ENCODE assay signal across 29 cellular contexts in genomic region chr17:44604149-44605115, GRCh38. TPM values are rescaled to one million over a fixed set of nuclear protein-coding genes. Genes with fewer than 3 reads are reported as not detected.
A peak's percentile ranks its signal among the peaks of the same experiment; 100 is the strongest.
DNase-seq lines count a peak whose midpoint lies in the region; ATAC-seq, FAIRE-seq and TF ChIP-seq lines count a peak whose summit lies in the region.
"Had no signal": no experiment of that assay in that cellular context is flagged by ENCODE, and none has a peak within 500 bp of the region (broad histone marks: within the 10 kb centered on the region; RNA-seq: fewer than 3 reads in every experiment).

No MANE protein-coding gene starts in this region.

- POLR2A ChIA-PET in A549 (lab: Yijun Ruan, JAX): no interaction called here
- POLR2A ChIA-PET in CD8-positive, alpha-beta T cell (lab: Charles Lee): interaction anchor here (0.6 kb wide), 1 partner anchor 413 kb away, joined by 3 read pairs; no protein-coding TSS in a partner anchor
- POLR2A ChIA-PET in activated CD8-positive, alpha-beta T cell treated with anti-CD3 and anti-CD28 coated beads for 36 hours (lab: Charles Lee): no interaction called here

- no peaks in the 10 kb centered on the region for H3K27me3 Mint-ChIP-seq in osteocyte (ENCODE audit: unreplicated experiment)
- peaks cover 10% of the 10 kb centered on the region for H3K27me3 Mint-ChIP-seq in activated CD4-positive, alpha-beta T cell treated with anti-CD3 and anti-CD28 coated beads, Interleukin-2, amount 10 ng/mL, durations not matched to agents 24 days and 14 days
- peaks cover 11% of the 10 kb centered on the region for H3K27me3 Mint-ChIP-seq in CD8-positive, alpha-beta T cell (ENCODE audit: low read depth)
- peaks cover 6% of the 10 kb centered on the region for H3K27me3 Mint-ChIP-seq in activated CD8-positive, alpha-beta T cell treated with anti-CD3 and anti-CD28 coated beads for 36 hours

- no peak for TF ChIP-seq EP300 in A549 (IDR thresholded peaks at IDR 0.05)

- H3K9me3 Mint-ChIP-seq in osteocyte (ENCODE audit: unreplicated experiment): no peaks in the 10 kb centered on the region
- H3K9me3 Mint-ChIP-seq in activated CD4-positive, alpha-beta T cell treated with anti-CD3 and anti-CD28 coated beads, Interleukin-2, amount 10 ng/mL, durations not matched to agents 24 days and 14 days: no peaks in the 10 kb centered on the region
- H3K9me3 Mint-ChIP-seq in CD8-positive, alpha-beta T cell: no peaks in the 10 kb centered on the region
- no peaks in the 10 kb centered on the region for H3K9me3 Mint-ChIP-seq in activated CD8-positive, alpha-beta T cell treated with anti-CD3 and anti-CD28 coated beads for 36 hours
- H3K9me3 Mint-ChIP-seq: activated naive CD4-positive, alpha-beta T cell treated with anti-CD3 and anti-CD28 coated beads, Interleukin-2, amount 50 U/mL, for 24 hours; CD4-positive, alpha-beta memory T cell; T-helper 2 cell treated with Interferon-gamma antibody and Interleukin-4, amounts not matched to agents 5 μg/mL and 100 μg/mL, for 36 hours had no signal

- H3K4me3 ChIP-seq in A549 (no peak overlapping the region), left lung (no peak overlapping the region)
- no peak overlapping the region for H3K4me3 ChIP-seq in CD8-positive, alpha-beta T cell (ENCODE audit: low read depth, low read length)
- H3K4me3 ChIP-seq: GM12878, hepatocyte had no signal

- H3K36me3 ChIP-seq in left lung: no peaks in the 10 kb centered on the region
- no peaks in the 10 kb centered on the region for H3K36me3 ChIP-seq in CD8-positive, alpha-beta T cell (ENCODE audit: insufficient read depth, low read length)

- CTCF ChIA-PET in A549 (lab: Yijun Ruan, JAX): interaction anchor here (0.7 to 9.6 kb wide), 6 partner anchors 12 to 81 kb away, joined by 3 to 66 read pairs (median 4); no protein-coding TSS in a partner anchor
- CTCF ChIA-PET in CD8-positive, alpha-beta T cell (lab: Charles Lee): no interaction called here
- CTCF ChIA-PET in activated CD8-positive, alpha-beta T cell treated with anti-CD3 and anti-CD28 coated beads for 36 hours (lab: Charles Lee): no interaction called here

- FAIRE-seq in A549 (lab: Jason Lieb, UNC): no peak
- FAIRE-seq: colon, GM12878, RCC 7860, small intestine had no signal

- H3K4me1 Mint-ChIP-seq in osteocyte (ENCODE audit: unreplicated experiment): peaks cover 83% of the 10 kb centered on the region
- no peaks in the 10 kb centered on the region for H3K4me1 Mint-ChIP-seq in activated CD4-positive, alpha-beta T cell treated with anti-CD3 and anti-CD28 coated beads, Interleukin-2, amount 10 ng/mL, durations not matched to agents 24 days and 14 days
- H3K4me1 Mint-ChIP-seq in CD8-positive, alpha-beta T cell (ENCODE audit: low read depth): no peaks in the 10 kb centered on the region
- no peaks in the 10 kb centered on the region for H3K4me1 Mint-ChIP-seq in activated CD8-positive, alpha-beta T cell treated with anti-CD3 and anti-CD28 coated beads for 36 hours (ENCODE audit: low read depth)
- H3K4me1 Mint-ChIP-seq: activated naive CD4-positive, alpha-beta T cell treated with anti-CD3 and anti-CD28 coated beads, Interleukin-2, amount 50 U/mL, for 24 hours; CD4-positive, alpha-beta memory T cell had no signal

- intact Hi-C loops in left lung (cut with DNase I): no loop called here
- intact Hi-C loops in activated CD4-positive, alpha-beta T cell treated with anti-CD3 and anti-CD28 coated beads, Interleukin-2, amount 10 ng/mL, durations not matched to agents 24 days and 14 days (cut with micrococcal nuclease): no loop called here
- intact Hi-C loops in CD8-positive, alpha-beta T cell (cut with DNase I, micrococcal nuclease): no loop called here
- intact Hi-C loops in activated CD8-positive, alpha-beta T cell treated with anti-CD3 and anti-CD28 coated beads for 36 hours (cut with micrococcal nuclease): no loop called here

- DNase-seq in A549 (ENCODE audit: low read depth in 1 of 2, low spot score in 1 of 2): no peak
- peak; percentile 29 for DNase-seq in LHCN-M2 (ENCODE audit: low read depth)
- DNase-seq in left lung: no peak
- no peak for DNase-seq in osteocyte (ENCODE audit: extremely low spot score, unreplicated experiment)
- no peak for DNase-seq in activated CD4-positive, alpha-beta T cell treated with anti-CD3 and anti-CD28 coated beads, Interleukin-2, amount 10 ng/mL, durations not matched to agents 24 days and 14 days
- DNase-seq in HCEC 1CT: no peak
- no peak for DNase-seq in CD8-positive, alpha-beta T cell
- DNase-seq in activated CD8-positive, alpha-beta T cell treated with anti-CD3 and anti-CD28 coated beads for 36 hours: no peak
- DNase-seq: AML-193; anterior cingulate cortex; CD4-positive, alpha-beta memory T cell; GOT3; Karpas-422; MV-4-11; NCI-H2107; NCI-H748 treated with DMSO at 0.1 percent for 48 hours; SHP77 treated with DMSO at 0.1 percent for 48 hours; small intestine; stimulated activated naive CD4-positive, alpha-beta T cell had no signal

- H3K27me3 ChIP-seq in left lung: peaks cover 0 to 30% of the 10 kb centered on the region in 2 donors
- H3K27me3 ChIP-seq in CD8-positive, alpha-beta T cell (ENCODE audit: insufficient read depth, low read length): no peaks in the 10 kb centered on the region
- H3K27me3 ChIP-seq: hepatocyte had no signal

- ATAC-seq in A549 (no peak), left lung (peak; percentile 11)
- no peak for ATAC-seq in CD8-positive, alpha-beta T cell
- ATAC-seq in activated CD8-positive, alpha-beta T cell treated with anti-CD3 and anti-CD28 coated beads for 36 hours: no peak
- ATAC-seq: GM12878 had no signal

- no peak overlapping the region for H3K4me2 ChIP-seq in A549
- H3K4me2 ChIP-seq: hepatocyte had no signal

- H3K4me3 Mint-ChIP-seq in osteocyte (ENCODE audit: unreplicated experiment): no peak overlapping the region
- H3K4me3 Mint-ChIP-seq in activated CD4-positive, alpha-beta T cell treated with anti-CD3 and anti-CD28 coated beads, Interleukin-2, amount 10 ng/mL, durations not matched to agents 24 days and 14 days: no peak overlapping the region
- no peak overlapping the region for H3K4me3 Mint-ChIP-seq in CD8-positive, alpha-beta T cell
- H3K4me3 Mint-ChIP-seq in activated CD8-positive, alpha-beta T cell treated with anti-CD3 and anti-CD28 coated beads for 36 hours: no peak overlapping the region
- H3K4me3 Mint-ChIP-seq: activated naive CD4-positive, alpha-beta T cell treated with anti-CD3 and anti-CD28 coated beads, Interleukin-2, amount 50 U/mL, for 24 hours; CD4-positive, alpha-beta memory T cell; T-helper 2 cell treated with Interferon-gamma antibody and Interleukin-4, amounts not matched to agents 5 μg/mL and 100 μg/mL, for 36 hours had no signal

- peak overlapping the region in 1 of 2 experiments; percentile 88; a peak in 2 of 6 replicates for H3K27ac ChIP-seq in A549
- H3K27ac ChIP-seq in left lung: no peak overlapping the region
- H3K27ac ChIP-seq in CD8-positive, alpha-beta T cell (ENCODE audit: low read depth, low read length): no peak overlapping the region
- H3K27ac ChIP-seq: hepatocyte, HL-60 had no signal

- TF ChIP-seq POLR2A in A549 (IDR thresholded peaks at IDR 0.05; ENCODE audit: low read length): no peak

- WGBS in A549 (ENCODE audit: missing lambda C conversion rate): 78% methylated on average over 9 of the region's 9 CpGs

- TF ChIP-seq CTCF in A549 (IDR thresholded peaks at IDR 0.05) (no peak), left lung (IDR thresholded peaks at IDR 0.05) (no peak), osteocyte (IDR thresholded peaks at IDR 0.05) (no peak)
- TF ChIP-seq CTCF in CD8-positive, alpha-beta T cell (IDR thresholded peaks at IDR 0.05): no peak
- no peak for TF ChIP-seq CTCF in activated CD8-positive, alpha-beta T cell treated with anti-CD3 and anti-CD28 coated beads for 36 hours (IDR thresholded peaks at IDR 0.05)

- TF ChIP-seq RAD21 in A549 (conservative IDR thresholded peaks at IDR 0.05 in 1 of 2, IDR thresholded peaks at IDR 0.05 in 1 of 2): no peak

- H3K9me3 ChIP-seq in A549 (no peaks in the 10 kb centered on the region), left lung (no peaks in the 10 kb centered on the region)
- no peaks in the 10 kb centered on the region for H3K9me3 ChIP-seq in CD8-positive, alpha-beta T cell (ENCODE audit: low read length)

- H3K4me1 ChIP-seq in A549: peaks cover 44% of the 10 kb centered on the region
- H3K4me1 ChIP-seq in left lung: peaks cover 5 to 14% of the 10 kb centered on the region in 2 donors
- H3K4me1 ChIP-seq in CD8-positive, alpha-beta T cell (ENCODE audit: insufficient read depth, low read length): no peaks in the 10 kb centered on the region

- peak overlapping the region; percentile 31 for H3K27ac Mint-ChIP-seq in osteocyte (ENCODE audit: unreplicated experiment)
- H3K27ac Mint-ChIP-seq in activated CD4-positive, alpha-beta T cell treated with anti-CD3 and anti-CD28 coated beads, Interleukin-2, amount 10 ng/mL, durations not matched to agents 24 days and 14 days: no peak overlapping the region
- no peak overlapping the region for H3K27ac Mint-ChIP-seq in CD8-positive, alpha-beta T cell
- H3K27ac Mint-ChIP-seq in activated CD8-positive, alpha-beta T cell treated with anti-CD3 and anti-CD28 coated beads for 36 hours: no peak overlapping the region
- H3K27ac Mint-ChIP-seq: activated naive CD4-positive, alpha-beta T cell treated with anti-CD3 and anti-CD28 coated beads, Interleukin-2, amount 50 U/mL, for 24 hours; CD4-positive, alpha-beta memory T cell; T-helper 2 cell treated with Interferon-gamma antibody and Interleukin-4, amounts not matched to agents 5 μg/mL and 100 μg/mL, for 36 hours had no signal

- no peaks in the 10 kb centered on the region for H3K36me3 Mint-ChIP-seq in osteocyte (ENCODE audit: unreplicated experiment)
- no peaks in the 10 kb centered on the region for H3K36me3 Mint-ChIP-seq in activated CD4-positive, alpha-beta T cell treated with anti-CD3 and anti-CD28 coated beads, Interleukin-2, amount 10 ng/mL, durations not matched to agents 24 days and 14 days (ENCODE audit: low read depth)
- H3K36me3 Mint-ChIP-seq in CD8-positive, alpha-beta T cell: no peaks in the 10 kb centered on the region
- H3K36me3 Mint-ChIP-seq in activated CD8-positive, alpha-beta T cell treated with anti-CD3 and anti-CD28 coated beads for 36 hours (ENCODE audit: low read depth): no peaks in the 10 kb centered on the region
- H3K36me3 Mint-ChIP-seq: activated naive CD4-positive, alpha-beta T cell treated with anti-CD3 and anti-CD28 coated beads, Interleukin-2, amount 50 U/mL, for 24 hours; CD4-positive, alpha-beta memory T cell had no signal

RNA-seq across cellular contexts. Expression of gene FZD2, which starts 47.1 kb away (rescaled TPM):
- polyA plus RNA-seq in A549 (2011; rRNA removed): 25.8 and 26.9 TPM in 2 replicates
- 61.7 and 106 TPM in 2 replicates for polyA plus RNA-seq in A549 (2012; cell fraction: cytosol; rRNA removed)
- 144 and 234 TPM in 2 replicates for polyA plus RNA-seq in A549 (2012; cell fraction: nucleus; rRNA removed)
- 42.0 to 62.4 TPM (median 54.9 TPM) in 3 replicates for polyA plus RNA-seq in A549 (2017; fragmentation: RNase III; extraction: RNeasy Plus Mini Kit Qiagen cat#74134 plus additional on column Dnase treatment)
- 33.1 and 61.1 TPM in 2 replicates for polyA minus RNA-seq in A549 (2011; rRNA and poly(A)+ RNA removed)
- 12.5 and 21.2 TPM in 2 replicates for total RNA-seq in LHCN-M2 (2014; rRNA removed)
- 55.8 TPM for polyA plus RNA-seq in LHCN-M2 (2012)
- total RNA-seq in left lung: 10 to 100 TPM in 1 of 2 donors, 1 to 10 TPM in 1; 9.8 to 12.1 TPM
- total RNA-seq in osteocyte: 203 and 207 TPM in 2 replicates
- not detected in 2 replicates for total RNA-seq in activated CD4-positive, alpha-beta T cell treated with anti-CD3 and anti-CD28 coated beads, Interleukin-2, amount 10 ng/mL, durations not matched to agents 24 days and 14 days
- total RNA-seq in CD8-positive, alpha-beta T cell: not detected
- total RNA-seq in activated CD8-positive, alpha-beta T cell treated with anti-CD3 and anti-CD28 coated beads for 36 hours: under 1 TPM; 0.16 to 0.22 TPM
- total RNA-seq: CD4-positive, alpha-beta memory T cell had no signal
- polyA plus RNA-seq: CD4-positive, alpha-beta memory T cell had no signal

RNA-seq across cellular contexts. Expression of gene MEIOC, which starts 51.8 kb away (rescaled TPM):
- polyA plus RNA-seq in A549 (2011; rRNA removed): 18.0 and 18.2 TPM in 2 replicates
- polyA plus RNA-seq in A549 (2012; cell fraction: cytosol; rRNA removed): 3.3 and 4.1 TPM in 2 replicates
- polyA plus RNA-seq in A549 (2012; cell fraction: nucleus; rRNA removed): 1.3 and 3.1 TPM in 2 replicates
- 5.9 to 7.2 TPM (median 6.9 TPM) in 3 replicates for polyA plus RNA-seq in A549 (2017; fragmentation: RNase III; extraction: RNeasy Plus Mini Kit Qiagen cat#74134 plus additional on column Dnase treatment)
- polyA minus RNA-seq in A549 (2011; rRNA and poly(A)+ RNA removed): 2.8 and 8.5 TPM in 2 replicates
- 0.17 TPM in 1 of 2 replicates, not detected in the other for total RNA-seq in LHCN-M2 (2014; rRNA removed)
- polyA plus RNA-seq in LHCN-M2 (2012): 0.22 TPM
- not detected for total RNA-seq in left lung
- 0.75 TPM in 1 of 2 replicates, not detected in the other for total RNA-seq in osteocyte
- 0.14 and 0.42 TPM in 2 replicates for total RNA-seq in activated CD4-positive, alpha-beta T cell treated with anti-CD3 and anti-CD28 coated beads, Interleukin-2, amount 10 ng/mL, durations not matched to agents 24 days and 14 days
- total RNA-seq in CD8-positive, alpha-beta T cell: not detected
- under 1 TPM; 0.16 to 0.25 TPM for total RNA-seq in activated CD8-positive, alpha-beta T cell treated with anti-CD3 and anti-CD28 coated beads for 36 hours
- total RNA-seq: A673; CD4-positive, alpha-beta memory T cell; omental fat pad; ureter had no signal

Comparison
In these comparisons a context has a peak if more than half of its experiments do, and no peak if none do; other contexts are left out.
1. RNA of gene FZD2, which starts 47.1 kb away (total RNA-seq): 203 to 207 TPM in osteocyte, 12.5 to 21.2 TPM in LHCN-M2 and 9.8 to 12.1 TPM in left lung; 0.16 to 0.22 TPM in activated CD8-positive, alpha-beta T cell treated with anti-CD3 and anti-CD28 coated beads for 36 hours, not detected in CD8-positive, alpha-beta T cell and not detected in activated CD4-positive, alpha-beta T cell treated with anti-CD3 and anti-CD28 coated beads, Interleukin-2, amount 10 ng/mL, durations not matched to agents 24 days and 14 days; every median in the first group is over 4 times any median in the second.